ENCODE assay signal across 20 cellular contexts in the genomic region with DNA sequence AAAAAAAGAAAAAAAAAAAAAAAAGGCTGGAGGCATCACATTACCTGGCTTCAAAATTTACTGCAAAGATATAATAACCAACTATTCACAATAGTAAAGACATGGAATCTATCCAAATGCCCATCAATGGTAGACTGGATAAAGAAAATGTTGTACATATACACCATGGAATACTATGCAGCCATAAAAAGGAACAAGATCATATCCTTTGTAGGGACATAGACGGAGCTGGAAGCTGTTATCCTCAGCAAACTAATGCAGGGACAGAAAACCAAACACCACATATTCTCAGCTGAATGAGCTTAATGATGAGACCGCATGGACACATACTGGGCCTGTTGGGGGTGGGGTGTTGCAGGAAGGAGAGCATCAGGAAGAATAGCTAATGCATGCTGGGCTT.
"Had no signal": no experiment of that assay in that cellular context is flagged by ENCODE, and none has a peak within 500 bp of the region (broad histone marks: within the 10 kb centered on the region; RNA-seq: fewer than 3 reads in every experiment).

No MANE protein-coding gene starts in this region.

- H3K27me3 Mint-ChIP-seq: activated T-cell treated with anti-CD3 and anti-CD28 coated beads, Interleukin-2, amount 50 U/mL, for 24 hours; stimulated activated memory B cell treated with anti-CD40 and anti-IgM and Interleukin-4, amounts not matched to agents 10 μg/mL and 1 μg/mL and 100 μg/mL, for 72 hours had no signal

- ATAC-seq: activated CD4-positive, CD25-positive, alpha-beta regulatory T cell treated with anti-CD3 and anti-CD28 coated beads, Interleukin-2, amount 50 U/mL, for 24 hours; left lobe of liver; stimulated activated memory B cell treated with anti-CD40 and anti-IgM and Interleukin-4, amounts not matched to agents 10 μg/mL and 1 μg/mL and 100 μg/mL, for 72 hours had no signal

- H3K36me3 Mint-ChIP-seq: mesothelial cell of epicardium; stimulated activated memory B cell treated with anti-CD40 and anti-IgM and Interleukin-4, amounts not matched to agents 10 μg/mL and 1 μg/mL and 100 μg/mL, for 72 hours had no signal

- H3K9me3 ChIP-seq: testis had no signal

- H3K9me3 Mint-ChIP-seq: stimulated activated memory B cell treated with anti-CD40 and anti-IgM and Interleukin-4, amounts not matched to agents 10 μg/mL and 1 μg/mL and 100 μg/mL, for 72 hours had no signal

- H3K4me3 Mint-ChIP-seq: activated T-cell treated with anti-CD3 and anti-CD28 coated beads, Interleukin-2, amount 50 U/mL, for 24 hours; mesothelial cell of epicardium; stimulated activated memory B cell treated with anti-CD40 and anti-IgM and Interleukin-4, amounts not matched to agents 10 μg/mL and 1 μg/mL and 100 μg/mL, for 72 hours had no signal

- DNase-seq: activated naive CD4-positive, alpha-beta T cell treated with anti-CD3 and anti-CD28 coated beads, Interleukin-2, amount 50 U/mL, for 16 hours; activated T-cell treated with anti-CD3 and anti-CD28 coated beads, Interleukin-2, amount 50 U/mL, for 24 hours; erythroblast; foreskin melanocyte; hypothalamus; occipital lobe; posterior cingulate gyrus; retina; spleen; stimulated activated CD4-positive, alpha-beta T cell treated with anti-CD3 and anti-CD28 coated beads, Interleukin-4, amount 100 ng/mL, for 4 hours; SW 1271; T-helper 9 cell; testis; upper lobe of left lung had no signal

- H3K4me3 ChIP-seq: cardiac muscle cell, lung, spleen, testis, upper lobe of left lung had no signal

- H3K27me3 ChIP-seq: cardiac muscle cell, testis had no signal

- H3K27ac Mint-ChIP-seq: activated T-cell treated with anti-CD3 and anti-CD28 coated beads, Interleukin-2, amount 50 U/mL, for 24 hours; mesothelial cell of epicardium had no signal

- H3K27ac ChIP-seq: cardiac muscle cell, testis had no signal

- H3K4me1 ChIP-seq: testis had no signal

- H3K36me3 ChIP-seq: cardiac muscle cell, spleen, upper lobe of left lung had no signal
